17 cellular contexts compared by ENCODE assay signal in the genomic region with DNA sequence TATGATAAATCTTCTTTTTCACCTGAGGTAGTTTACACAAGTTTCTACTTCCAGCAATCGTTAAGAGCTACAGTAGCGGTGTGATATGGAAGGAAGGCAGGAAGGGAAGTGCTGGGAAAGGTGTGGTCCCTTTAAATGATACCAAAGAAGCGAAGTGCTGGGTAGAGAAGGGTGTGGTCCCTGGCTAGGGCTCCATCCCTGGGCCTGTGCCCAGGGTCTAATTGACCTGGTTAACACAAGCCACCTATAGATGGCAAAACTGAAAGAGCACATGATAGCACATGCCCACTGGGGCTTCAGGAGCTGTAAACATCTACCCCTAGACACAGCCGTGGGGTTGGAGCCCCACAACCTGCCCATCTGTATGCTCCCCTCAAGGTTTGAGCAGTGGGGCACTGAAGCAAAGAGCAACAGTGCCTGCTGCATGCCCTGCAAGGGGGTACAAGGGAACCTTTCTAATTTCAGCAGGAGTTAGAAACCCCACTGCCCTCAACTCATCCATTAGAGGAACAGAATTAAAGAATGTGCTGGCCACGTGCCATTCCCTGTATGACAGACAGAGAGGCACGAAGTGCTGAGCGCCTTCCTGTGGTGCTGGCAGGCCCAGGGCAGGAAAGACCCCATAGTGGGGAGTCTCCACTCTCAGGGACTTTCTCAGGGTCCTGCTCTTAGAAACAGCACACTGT.
"Had no signal": no experiment of that assay in that cellular context is flagged by ENCODE, and none has a peak within 500 bp of the region (broad histone marks: within the 10 kb centered on the region; RNA-seq: fewer than 3 reads in every experiment).

No MANE protein-coding gene starts in this region.

- H3K36me3 Mint-ChIP-seq: activated CD4-positive, alpha-beta memory T cell treated with anti-CD3 and anti-CD28 coated beads for 36 hours; activated naive CD8-positive, alpha-beta T cell treated with anti-CD3 and anti-CD28 coated beads, Interleukin-2, amount 10 ng/mL, durations not matched to agents 7 days and 5 days had no signal

- H3K4me3 Mint-ChIP-seq: activated CD4-positive, alpha-beta memory T cell treated with anti-CD3 and anti-CD28 coated beads for 36 hours; activated naive CD8-positive, alpha-beta T cell treated with anti-CD3 and anti-CD28 coated beads, Interleukin-2, amount 10 ng/mL, durations not matched to agents 7 days and 5 days; activated T-cell treated with anti-CD3 and anti-CD28 coated beads, Interleukin-2, amount 50 U/mL, for 72 hours; neural crest cell had no signal

- H3K4me1 Mint-ChIP-seq: activated naive CD8-positive, alpha-beta T cell treated with anti-CD3 and anti-CD28 coated beads, Interleukin-2, amount 10 ng/mL, durations not matched to agents 7 days and 5 days; neural crest cell had no signal

- H3K4me3 ChIP-seq: cardiac muscle cell, gastroesophageal sphincter, left ventricle myocardium inferior, pancreas, skin epidermis, uterus had no signal

- H3K27ac ChIP-seq: cardiac muscle cell, gastroesophageal sphincter, left ventricle myocardium inferior, pancreas, uterus, VCaP had no signal

- DNase-seq: activated CD4-positive, alpha-beta memory T cell treated with anti-CD3 and anti-CD28 coated beads for 36 hours; activated CD8-positive, alpha-beta memory T cell treated with anti-CD3 and anti-CD28 coated beads, Interleukin-2, amount 50 U/mL, for 4 hours; activated gamma-delta T cell treated with Interleukin-2 at 50 U/mL for 16 hours; activated naive CD8-positive, alpha-beta T cell treated with anti-CD3 and anti-CD28 coated beads, Interleukin-2, amount 10 ng/mL, durations not matched to agents 7 days and 5 days; activated T-cell treated with anti-CD3 and anti-CD28 coated beads, Interleukin-2, amount 50 U/mL, for 72 hours; anterior cingulate cortex; islet precursor cell; left ventricle myocardium inferior; mesendoderm; pancreas; retina; uterus had no signal

- H3K9me3 Mint-ChIP-seq: activated CD4-positive, alpha-beta memory T cell treated with anti-CD3 and anti-CD28 coated beads for 36 hours; activated naive CD8-positive, alpha-beta T cell treated with anti-CD3 and anti-CD28 coated beads, Interleukin-2, amount 10 ng/mL, durations not matched to agents 7 days and 5 days; activated T-cell treated with anti-CD3 and anti-CD28 coated beads, Interleukin-2, amount 50 U/mL, for 72 hours; neural crest cell had no signal

- FAIRE-seq: pancreas had no signal

- H3K9me3 ChIP-seq: gastroesophageal sphincter, left ventricle myocardium inferior, pancreas, uterus had no signal

- H3K36me3 ChIP-seq: cardiac muscle cell, gastroesophageal sphincter, left ventricle myocardium inferior, pancreas, uterus had no signal

- H3K27ac Mint-ChIP-seq: activated CD4-positive, alpha-beta memory T cell treated with anti-CD3 and anti-CD28 coated beads for 36 hours; activated naive CD8-positive, alpha-beta T cell treated with anti-CD3 and anti-CD28 coated beads, Interleukin-2, amount 10 ng/mL, durations not matched to agents 7 days and 5 days; activated T-cell treated with anti-CD3 and anti-CD28 coated beads, Interleukin-2, amount 50 U/mL, for 72 hours had no signal

- ATAC-seq: activated T-cell treated with anti-CD3 and anti-CD28 coated beads, Interleukin-2, amount 50 U/mL, for 72 hours; gastroesophageal sphincter; pancreas had no signal

- H3K27me3 ChIP-seq: cardiac muscle cell, pancreas, uterus had no signal
